Comparison of ENCODE assay signal across 8 cellular contexts in genomic region chr12:6430990-6431353, GRCh38. TPM values are rescaled to one million over a fixed set of nuclear protein-coding genes. Genes with fewer than 3 reads are reported as not detected.
DNase-seq lines count a peak whose midpoint lies in the region; ATAC-seq lines count a peak whose summit lies in the region.

No MANE protein-coding gene starts in this region.

- peak overlapping the region; percentile 93 for H3K27ac ChIP-seq in muscle layer of duodenum (ENCODE audit: low read length)

- H3K4me3 ChIP-seq in MG63 (peak overlapping the region; percentile 12; the same call in 1 of the 2 replicates), muscle layer of duodenum (ENCODE audit: low read depth in 1 of 2, low read length in 2 of 2) (peak overlapping the region; percentile 22 to 44)

- H3K36me3 ChIP-seq in MG63, result no peaks in the 10 kb centered on the region
- no peaks in the 10 kb centered on the region for H3K36me3 ChIP-seq in muscle layer of duodenum (ENCODE audit: control insufficient read depth in 1 of 2, insufficient read depth in 2 of 2, low read length in 2 of 2)

- H3K4me3 Mint-ChIP-seq in central memory CD8-positive, alpha-beta T cell, result peak overlapping the region; percentile 64

- DNase-seq in AG08395 (ENCODE audit: low spot score), result peak; percentile 35
- DNase-seq in MG63, result peak; percentile 10
- no peak for DNase-seq in central memory CD8-positive, alpha-beta T cell (ENCODE audit: low spot score in 2 of 2)
- DNase-seq in stimulated activated naive CD4-positive, alpha-beta T cell treated with Interleukin-2 at 50 U/mL for 16 hours (lab: John Stamatoyannopoulos, UW), result no peak
- no peak for DNase-seq in NCI-H1694 (lab: John Stamatoyannopoulos, UW)
- no peak for DNase-seq in NCI-H1048 (lab: John Stamatoyannopoulos, UW)

- H3K27ac Mint-ChIP-seq in central memory CD8-positive, alpha-beta T cell (ENCODE audit: low read depth), result peak overlapping the region; percentile 85

- H3K27me3 ChIP-seq in MG63, result no peaks in the 10 kb centered on the region
- no peaks in the 10 kb centered on the region for H3K27me3 ChIP-seq in muscle layer of duodenum (ENCODE audit: low read depth, low read length)

- H3K9me3 ChIP-seq in MG63 (no peaks in the 10 kb centered on the region), muscle layer of duodenum (ENCODE audit: control insufficient read depth in 1 of 2, low read length in 2 of 2) (no peaks in the 10 kb centered on the region)

- peaks cover 4% of the 10 kb centered on the region in 2 donors for H3K4me1 ChIP-seq in muscle layer of duodenum (ENCODE audit: control insufficient read depth in 1 of 2, insufficient read depth in 2 of 2, low read length in 2 of 2)

- H3K4me1 Mint-ChIP-seq in central memory CD8-positive, alpha-beta T cell, result peaks cover 61% of the 10 kb centered on the region

- H3K27me3 Mint-ChIP-seq in central memory CD8-positive, alpha-beta T cell, result no peaks in the 10 kb centered on the region

- H3K36me3 Mint-ChIP-seq in central memory CD8-positive, alpha-beta T cell (ENCODE audit: insufficient read depth), result peaks cover 20% of the 10 kb centered on the region

- ATAC-seq in central memory CD8-positive, alpha-beta T cell (replicated peaks; ENCODE audit: extremely low read depth, poor library complexity, severe bottlenecking), result no peak
- ATAC-seq in HG03565 (IDR thresholded peaks at IDR 0.05; ENCODE audit: unreplicated experiment), result no peak

- H3K9me3 Mint-ChIP-seq in central memory CD8-positive, alpha-beta T cell, result no peaks in the 10 kb centered on the region

RNA-seq across cellular contexts. Expression of gene CD27, which starts 13.8 kb away (rescaled TPM):
- not detected in 2 replicates for total RNA-seq in MG63 (2014; rRNA removed; shearing (Covaris generic); ENCODE audit: low replicate concordance)

RNA-seq across cellular contexts. Expression of gene TAPBPL, which starts 20.9 kb away (rescaled TPM):
- total RNA-seq in MG63 (2014; rRNA removed; shearing (Covaris generic); ENCODE audit: low replicate concordance), result 2.2 TPM in 1 of 2 replicates, not detected in the other

RNA-seq across cellular contexts. Expression of gene VAMP1, which starts 39.5 kb away (rescaled TPM):
- 7.1 and 15.3 TPM in 2 replicates for total RNA-seq in MG63 (2014; rRNA removed; shearing (Covaris generic); ENCODE audit: low replicate concordance)

RNA-seq across cellular contexts. Expression of gene LTBR, which starts 47.0 kb away (rescaled TPM):
- total RNA-seq in MG63 (2014; rRNA removed; shearing (Covaris generic); ENCODE audit: low replicate concordance), result 35.0 and 61.5 TPM in 2 replicates

RNA-seq across cellular contexts. Expression of gene SCNN1A, which starts 55.6 kb away (rescaled TPM):
- total RNA-seq in MG63 (2014; rRNA removed; shearing (Covaris generic); ENCODE audit: low replicate concordance), result 0.07 and 0.66 TPM in 2 replicates

Comparison
In these comparisons a context has a peak if more than half of its experiments do, and no peak if none do; other contexts are left out.
1. DNase-seq: peak in AG08395 (single experiment) and MG63 (single experiment); none in central memory CD8-positive, alpha-beta T cell (0 of 2), stimulated activated naive CD4-positive, alpha-beta T cell treated with Interleukin-2 at 50 U/mL for 16 hours (single experiment), NCI-H1694 (single experiment) and NCI-H1048 (single experiment).